Comparison of ENCODE assay signal across 2 cellular contexts in genomic region chr9:36664806-36665205, GRCh38.
TF ChIP-seq lines count a peak whose summit lies in the region.

No MANE protein-coding gene starts in this region.

TF ChIP-seq in HepG2, 621 proteins besides CTCF, POLR2A, EP300 and RAD21 (continued from another document):
- no peak for TF ChIP-seq GLMP (CRISPR knock-in tag; IDR thresholded peaks at IDR 0.05; ENCODE audit: borderline replicate concordance)
- TF ChIP-seq MAFF (IDR thresholded peaks at IDR 0.05; ENCODE audit: low read depth, low read length), result peak; percentile 62; the same call in 1 of the 2 replicates
- TF ChIP-seq GABPB1 (CRISPR knock-in tag; IDR thresholded peaks at IDR 0.05), result no peak
- no peak for TF ChIP-seq BRCA1 (CRISPR knock-in tag; IDR thresholded peaks at IDR 0.05)
- TF ChIP-seq CREB1 (IDR thresholded peaks at IDR 0.05), result no peak
- TF ChIP-seq CREB1 (CRISPR knock-in tag; IDR thresholded peaks at IDR 0.05), result no peak
- no peak for TF ChIP-seq CSRNP2 (CRISPR knock-in tag; conservative IDR thresholded peaks at IDR 0.05; ENCODE audit: low read depth)
- TF ChIP-seq ZNF383 (CRISPR knock-in tag; IDR thresholded peaks at IDR 0.05; ENCODE audit: borderline replicate concordance), result no peak
- TF ChIP-seq MAFK (conservative IDR thresholded peaks at IDR 0.05 in 1 of 2, IDR thresholded peaks at IDR 0.05 in 1 of 2; ENCODE audit: low read length in 2 of 2), result peak; percentile 61 to 74; a peak in 3 of 4 replicates
- TF ChIP-seq MIER2 (CRISPR knock-in tag; IDR thresholded peaks at IDR 0.05), result no peak
- no peak for TF ChIP-seq GZF1 (CRISPR knock-in tag; IDR thresholded peaks at IDR 0.05)
- TF ChIP-seq THAP8 (CRISPR knock-in tag; IDR thresholded peaks at IDR 0.05; ENCODE audit: borderline replicate concordance), result no peak
- TF ChIP-seq ZSCAN9 (CRISPR knock-in tag; IDR thresholded peaks at IDR 0.05; ENCODE audit: borderline replicate concordance), result no peak

TF ChIP-seq in SK-N-SH, 30 proteins besides CTCF, POLR2A, EP300 and RAD21 (continued from another document):
- TF ChIP-seq USF1 (IDR thresholded peaks at IDR 0.05; ENCODE audit: borderline replicate concordance, low read depth) (no peak), RXRA (IDR thresholded peaks at IDR 0.05; ENCODE audit: borderline replicate concordance, low read depth) (no peak), YY1 (IDR thresholded peaks at IDR 0.05; ENCODE audit: low read depth) (no peak), IRF3 (IDR thresholded peaks at IDR 0.05; ENCODE audit: low read depth, low read length) (no peak), SMC3 (IDR thresholded peaks at IDR 0.05; ENCODE audit: low read depth, low read length) (no peak), EZH2phosphoT487 (IDR thresholded peaks at IDR 0.05; ENCODE audit: borderline replicate concordance, low read depth) (no peak)
